Comparison of ENCODE assay signal across 22 cellular contexts in the genomic region with DNA sequence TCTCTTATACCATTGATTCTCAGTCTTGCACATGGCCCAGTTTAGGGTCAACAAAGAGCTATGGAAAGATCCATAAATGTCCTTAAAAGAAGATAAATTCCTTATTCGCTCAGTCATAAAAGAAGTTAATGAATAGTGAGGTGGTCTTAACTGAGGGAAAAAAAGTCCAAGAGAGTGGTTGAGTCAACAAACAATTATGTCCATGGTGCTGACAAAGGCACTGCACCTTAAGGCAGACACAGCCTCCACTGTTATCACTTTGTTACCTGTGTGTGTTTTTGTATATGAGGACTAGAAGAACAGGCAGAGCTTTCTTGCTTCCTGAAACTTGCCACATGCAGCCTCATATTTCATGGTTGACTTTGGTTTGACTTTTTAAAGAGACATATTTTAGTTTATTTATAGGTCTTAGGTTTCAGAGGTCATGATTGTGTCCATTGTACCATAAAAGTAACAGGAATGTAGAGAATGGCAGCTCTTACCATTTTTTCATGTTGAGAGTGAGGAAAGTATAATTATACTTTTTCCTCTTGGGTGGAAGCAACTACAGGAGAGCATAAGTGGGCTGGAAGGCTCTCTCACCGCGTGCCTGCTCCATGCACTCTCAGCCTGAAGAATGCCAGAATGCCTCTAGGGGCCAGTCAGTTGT.
A peak's percentile ranks its signal among the peaks of the same experiment; 100 is the strongest.
DNase-seq lines count a peak whose midpoint lies in the region; ATAC-seq and TF ChIP-seq lines count a peak whose summit lies in the region.
"Had no signal": no experiment of that assay in that cellular context is flagged by ENCODE, and none has a peak within 500 bp of the region (broad histone marks: within the 10 kb centered on the region; RNA-seq: fewer than 3 reads in every experiment).

No MANE protein-coding gene starts in this region.

- H3K4me1 ChIP-seq in GM23338 (ENCODE audit: insufficient read depth) (no peaks in the 10 kb centered on the region), OCI-LY7 (ENCODE audit: insufficient read depth, low read length, poor library complexity, severe bottlenecking) (no peaks in the 10 kb centered on the region)
- H3K4me1 ChIP-seq: BLaER1, parathyroid adenoma, upper lobe of left lung had no signal

- H3K9me2 ChIP-seq in GM23338 (ENCODE audit: insufficient read depth) (no peaks in the 10 kb centered on the region), OCI-LY7 (ENCODE audit: insufficient read depth, low read length) (no peaks in the 10 kb centered on the region)

- TF ChIP-seq CTCF in activated CD8-positive, alpha-beta T cell treated with anti-CD3 and anti-CD28 coated beads for 36 hours (IDR thresholded peaks at IDR 0.05), result no peak
- TF ChIP-seq CTCF in GM23338 (conservative IDR thresholded peaks at IDR 0.05; ENCODE audit: low read depth in 2 of 2) (no peak), OCI-LY7 (conservative IDR thresholded peaks at IDR 0.05; ENCODE audit: low read length) (no peak)

- H3F3A ChIP-seq in GM23338 (replicated peaks; ENCODE audit: low read depth), result peaks cover 8% of the 10 kb centered on the region

- CTCF ChIA-PET in activated CD8-positive, alpha-beta T cell treated with anti-CD3 and anti-CD28 coated beads for 36 hours (lab: Charles Lee), result interaction anchor here (0.9 to 2.4 kb wide), 3 partner anchors 29 to 89 kb away, joined by 3 to 6 read pairs (median 4); no protein-coding TSS in a partner anchor
- CTCF ChIA-PET in activated CD8-positive, alpha-beta T cell treated with anti-CD3 and anti-CD28 coated beads, Interleukin-2, amount 10 ng/mL, durations not matched to agents 7 days and 5 days (lab: Charles Lee), result interaction anchor here (1.4 kb wide), 1 partner anchor 13 kb away, joined by 5 read pairs; no protein-coding TSS in a partner anchor
- CTCF ChIA-PET in OCI-LY7 (lab: Charles Lee; ENCODE audit: unreplicated experiment), result no interaction called here

- no peak for DNase-seq in activated CD8-positive, alpha-beta T cell treated with anti-CD3 and anti-CD28 coated beads for 36 hours
- no peak for DNase-seq in activated CD8-positive, alpha-beta T cell treated with anti-CD3 and anti-CD28 coated beads, Interleukin-2, amount 10 ng/mL, durations not matched to agents 7 days and 5 days
- no peak for DNase-seq in GM23338 (ENCODE audit: low spot score)
- no peak for DNase-seq in activated naive CD8-positive, alpha-beta T cell treated with anti-CD3 and anti-CD28 coated beads, Interleukin-2, amount 50 U/mL, for 24 hours
- no peak for DNase-seq in natural killer cell treated with Interleukin-12 subunit alpha and Interleukin-12 subunit beta and Interleukin-15 and Interleukin-18, amount 100 ng/mL, for 72 hours (ENCODE audit: low spot score)
- no peak for DNase-seq in DMS153 (lab: John Stamatoyannopoulos, UW)
- no peak for DNase-seq in NCI-H1048 (lab: John Stamatoyannopoulos, UW)
- DNase-seq in OCI-LY7 (ENCODE audit: low spot score), result no peak
- DNase-seq: activated gamma-delta T cell treated with Interleukin-2 at 50 U/mL for 16 hours; H7; NCI-H1417 treated with DMSO at 0.1 percent for 48 hours; NCI-H2171; NCI-H526; stimulated activated CD4-positive, alpha-beta T cell treated with anti-CD3 and anti-CD28 coated beads, Interleukin-2, amount 100 ng/mL, for 48 hours; upper lobe of left lung had no signal

- H3K27ac ChIP-seq in GM23338 (ENCODE audit: low read depth), result no peak overlapping the region
- H3K27ac ChIP-seq in OCI-LY7 (ENCODE audit: low read depth, low read length, poor library complexity, severe bottlenecking), result no peak overlapping the region
- H3K27ac ChIP-seq: BLaER1, coronary artery, parathyroid adenoma, skin epidermis, upper lobe of left lung had no signal

- no peak for ATAC-seq in activated CD8-positive, alpha-beta T cell treated with anti-CD3 and anti-CD28 coated beads for 36 hours
- ATAC-seq in activated CD8-positive, alpha-beta T cell treated with anti-CD3 and anti-CD28 coated beads, Interleukin-2, amount 10 ng/mL, durations not matched to agents 7 days and 5 days, result no peak
- peak; percentile 53 for ATAC-seq in GM23338
- no peak for ATAC-seq in activated naive CD8-positive, alpha-beta T cell treated with anti-CD3 and anti-CD28 coated beads, Interleukin-2, amount 50 U/mL, for 24 hours
- ATAC-seq in natural killer cell treated with Interleukin-12 subunit alpha and Interleukin-12 subunit beta and Interleukin-15 and Interleukin-18, amount 100 ng/mL, for 72 hours, result no peak
- ATAC-seq: GM12878, Right ventricle myocardium inferior had no signal

- H3K27me3 ChIP-seq in GM23338 (ENCODE audit: insufficient read depth), result no peaks in the 10 kb centered on the region
- H3K27me3 ChIP-seq: BLaER1, upper lobe of left lung had no signal

- no peaks in the 10 kb centered on the region for H3K9me3 ChIP-seq in OCI-LY7 (ENCODE audit: low read length)
- H3K9me3 ChIP-seq: BLaER1, upper lobe of left lung had no signal

- H3K4me1 Mint-ChIP-seq in activated CD8-positive, alpha-beta T cell treated with anti-CD3 and anti-CD28 coated beads for 36 hours (ENCODE audit: low read depth), result peaks cover 70% of the 10 kb centered on the region
- H3K4me1 Mint-ChIP-seq in activated CD8-positive, alpha-beta T cell treated with anti-CD3 and anti-CD28 coated beads, Interleukin-2, amount 10 ng/mL, durations not matched to agents 7 days and 5 days (ENCODE audit: low read depth), result peaks cover 2% of the 10 kb centered on the region
- no peaks in the 10 kb centered on the region for H3K4me1 Mint-ChIP-seq in GM23338
- peaks cover 50% of the 10 kb centered on the region for H3K4me1 Mint-ChIP-seq in activated naive CD8-positive, alpha-beta T cell treated with anti-CD3 and anti-CD28 coated beads, Interleukin-2, amount 50 U/mL, for 24 hours
- peaks cover 19 to 23% of the 10 kb centered on the region in 2 donors for H3K4me1 Mint-ChIP-seq in natural killer cell treated with Interleukin-12 subunit alpha and Interleukin-12 subunit beta and Interleukin-15 and Interleukin-18, amount 100 ng/mL, for 72 hours (ENCODE audit: low read depth in 2 of 2)

- peaks cover 88% of the 10 kb centered on the region for H3K36me3 Mint-ChIP-seq in activated CD8-positive, alpha-beta T cell treated with anti-CD3 and anti-CD28 coated beads for 36 hours (ENCODE audit: low read depth)
- H3K36me3 Mint-ChIP-seq in activated CD8-positive, alpha-beta T cell treated with anti-CD3 and anti-CD28 coated beads, Interleukin-2, amount 10 ng/mL, durations not matched to agents 7 days and 5 days (ENCODE audit: low read depth), result peaks cover 89% of the 10 kb centered on the region
- H3K36me3 Mint-ChIP-seq in GM23338 (ENCODE audit: low read depth), result peaks cover 95% of the 10 kb centered on the region
- peaks cover 86% of the 10 kb centered on the region for H3K36me3 Mint-ChIP-seq in activated naive CD8-positive, alpha-beta T cell treated with anti-CD3 and anti-CD28 coated beads, Interleukin-2, amount 50 U/mL, for 24 hours (ENCODE audit: low read depth)
- H3K36me3 Mint-ChIP-seq in natural killer cell treated with Interleukin-12 subunit alpha and Interleukin-12 subunit beta and Interleukin-15 and Interleukin-18, amount 100 ng/mL, for 72 hours, result peaks cover 76% of the 10 kb centered on the region

- H3K4me2 ChIP-seq in GM23338, result no peak overlapping the region
- no peak overlapping the region for H3K4me2 ChIP-seq in OCI-LY7 (ENCODE audit: low read length)
- H3K4me2 ChIP-seq: BLaER1 had no signal

- no TSS peak for BruUV-seq in OCI-LY7 (replicated peaks; lab: Mats Ljungman, UMichigan)

- H3K79me2 ChIP-seq in GM23338 (replicated peaks; ENCODE audit: insufficient read depth), result peaks cover 4% of the 10 kb centered on the region; the same call in 1 of the 2 replicates
- H3K79me2 ChIP-seq in OCI-LY7 (ENCODE audit: insufficient read depth, low read depth, low read length), result no peaks in the 10 kb centered on the region
- H3K79me2 ChIP-seq: parathyroid adenoma had no signal

- H2AFZ ChIP-seq in GM23338 (no peak overlapping the region), OCI-LY7 (ENCODE audit: low read length) (no peak overlapping the region)
- H2AFZ ChIP-seq: parathyroid adenoma had no signal

- H3K36me3 ChIP-seq in GM23338 (ENCODE audit: insufficient read depth), result peaks cover 79% of the 10 kb centered on the region
- peaks cover 98% of the 10 kb centered on the region for H3K36me3 ChIP-seq in OCI-LY7 (ENCODE audit: insufficient read depth, low read length)

- intact Hi-C loops in activated CD8-positive, alpha-beta T cell treated with anti-CD3 and anti-CD28 coated beads for 36 hours (cut with micrococcal nuclease), result no loop called here
- intact Hi-C loops in OCI-LY7 (cut with micrococcal nuclease; ENCODE audit: unreplicated experiment), result no loop called here

- no peak overlapping the region for H3K4me3 Mint-ChIP-seq in activated CD8-positive, alpha-beta T cell treated with anti-CD3 and anti-CD28 coated beads for 36 hours
- H3K4me3 Mint-ChIP-seq in activated CD8-positive, alpha-beta T cell treated with anti-CD3 and anti-CD28 coated beads, Interleukin-2, amount 10 ng/mL, durations not matched to agents 7 days and 5 days, result no peak overlapping the region
- H3K4me3 Mint-ChIP-seq in GM23338, result no peak overlapping the region
- H3K4me3 Mint-ChIP-seq in activated naive CD8-positive, alpha-beta T cell treated with anti-CD3 and anti-CD28 coated beads, Interleukin-2, amount 50 U/mL, for 24 hours, result no peak overlapping the region
- no peak overlapping the region for H3K4me3 Mint-ChIP-seq in natural killer cell treated with Interleukin-12 subunit alpha and Interleukin-12 subunit beta and Interleukin-15 and Interleukin-18, amount 100 ng/mL, for 72 hours

- peak overlapping the region; percentile 51 for H3K27ac Mint-ChIP-seq in activated CD8-positive, alpha-beta T cell treated with anti-CD3 and anti-CD28 coated beads for 36 hours
- H3K27ac Mint-ChIP-seq in activated CD8-positive, alpha-beta T cell treated with anti-CD3 and anti-CD28 coated beads, Interleukin-2, amount 10 ng/mL, durations not matched to agents 7 days and 5 days, result no peak overlapping the region
- no peak overlapping the region for H3K27ac Mint-ChIP-seq in GM23338
- peak overlapping the region; percentile 32 for H3K27ac Mint-ChIP-seq in activated naive CD8-positive, alpha-beta T cell treated with anti-CD3 and anti-CD28 coated beads, Interleukin-2, amount 50 U/mL, for 24 hours
- H3K27ac Mint-ChIP-seq in natural killer cell treated with Interleukin-12 subunit alpha and Interleukin-12 subunit beta and Interleukin-15 and Interleukin-18, amount 100 ng/mL, for 72 hours, result peak overlapping the region; percentile 9 to 52

- no peaks in the 10 kb centered on the region for H3K9me3 Mint-ChIP-seq in activated CD8-positive, alpha-beta T cell treated with anti-CD3 and anti-CD28 coated beads for 36 hours
- no peaks in the 10 kb centered on the region for H3K9me3 Mint-ChIP-seq in activated CD8-positive, alpha-beta T cell treated with anti-CD3 and anti-CD28 coated beads, Interleukin-2, amount 10 ng/mL, durations not matched to agents 7 days and 5 days (ENCODE audit: insufficient read depth)
- H3K9me3 Mint-ChIP-seq in GM23338, result no peaks in the 10 kb centered on the region
- H3K9me3 Mint-ChIP-seq in activated naive CD8-positive, alpha-beta T cell treated with anti-CD3 and anti-CD28 coated beads, Interleukin-2, amount 50 U/mL, for 24 hours, result no peaks in the 10 kb centered on the region
- no peaks in the 10 kb centered on the region for H3K9me3 Mint-ChIP-seq in natural killer cell treated with Interleukin-12 subunit alpha and Interleukin-12 subunit beta and Interleukin-15 and Interleukin-18, amount 100 ng/mL, for 72 hours

- peaks cover 11% of the 10 kb centered on the region; the same call in 1 of the 2 replicates for H4K20me1 ChIP-seq in GM23338 (replicated peaks; ENCODE audit: insufficient read depth)
- H4K20me1 ChIP-seq in OCI-LY7 (ENCODE audit: insufficient read depth, low read length), result peaks cover 5% of the 10 kb centered on the region; the same call in 1 of the 2 replicates

- no peaks in the 10 kb centered on the region for H3K27me3 Mint-ChIP-seq in activated CD8-positive, alpha-beta T cell treated with anti-CD3 and anti-CD28 coated beads for 36 hours
- H3K27me3 Mint-ChIP-seq in activated CD8-positive, alpha-beta T cell treated with anti-CD3 and anti-CD28 coated beads, Interleukin-2, amount 10 ng/mL, durations not matched to agents 7 days and 5 days (ENCODE audit: low read depth), result no peaks in the 10 kb centered on the region
- no peaks in the 10 kb centered on the region for H3K27me3 Mint-ChIP-seq in GM23338 (ENCODE audit: insufficient read depth, low read depth, poor library complexity)
- H3K27me3 Mint-ChIP-seq in activated naive CD8-positive, alpha-beta T cell treated with anti-CD3 and anti-CD28 coated beads, Interleukin-2, amount 50 U/mL, for 24 hours, result no peaks in the 10 kb centered on the region
- no peaks in the 10 kb centered on the region for H3K27me3 Mint-ChIP-seq in natural killer cell treated with Interleukin-12 subunit alpha and Interleukin-12 subunit beta and Interleukin-15 and Interleukin-18, amount 100 ng/mL, for 72 hours

- POLR2A ChIA-PET in activated CD8-positive, alpha-beta T cell treated with anti-CD3 and anti-CD28 coated beads for 36 hours (lab: Charles Lee), result interaction anchor here (1.7 kb wide), 1 partner anchor 30 kb away, joined by 3 read pairs; no protein-coding TSS in a partner anchor
- POLR2A ChIA-PET in activated CD8-positive, alpha-beta T cell treated with anti-CD3 and anti-CD28 coated beads, Interleukin-2, amount 10 ng/mL, durations not matched to agents 7 days and 5 days (lab: Charles Lee), result no interaction called here
- POLR2A ChIA-PET in OCI-LY7 (lab: Charles Lee), result interaction anchor here (1.0 to 1.1 kb wide), 2 partner anchors 32 to 234 kb away, joined by 3 to 7 read pairs; no protein-coding TSS in a partner anchor

- no peak overlapping the region for H3K4me3 ChIP-seq in GM23338
- H3K4me3 ChIP-seq in OCI-LY7 (ENCODE audit: low read depth, low read length, poor library complexity, severe bottlenecking), result no peak overlapping the region
- H3K4me3 ChIP-seq: BLaER1, coronary artery, GM12878, lung, skin epidermis, upper lobe of left lung had no signal

Comparison
In these comparisons a context has a peak if more than half of its experiments do, and no peak if none do; other contexts are left out.
1. H3K27ac Mint-ChIP-seq: peak in activated CD8-positive, alpha-beta T cell treated with anti-CD3 and anti-CD28 coated beads for 36 hours (single experiment), activated naive CD8-positive, alpha-beta T cell treated with anti-CD3 and anti-CD28 coated beads, Interleukin-2, amount 50 U/mL, for 24 hours (single experiment) and natural killer cell treated with Interleukin-12 subunit alpha and Interleukin-12 subunit beta and Interleukin-15 and Interleukin-18, amount 100 ng/mL, for 72 hours (2 of 2); none in activated CD8-positive, alpha-beta T cell treated with anti-CD3 and anti-CD28 coated beads, Interleukin-2, amount 10 ng/mL, durations not matched to agents 7 days and 5 days (single experiment) and GM23338 (single experiment).